Comparison of ENCODE assay signal across 15 cellular contexts in genomic region chr4:340011-340410, GRCh38. TPM values are rescaled to one million over a fixed set of nuclear protein-coding genes. Genes with fewer than 3 reads are reported as not detected.
A peak's percentile ranks its signal among the peaks of the same experiment; 100 is the strongest.
DNase-seq lines count a peak whose midpoint lies in the region; TF ChIP-seq lines count a peak whose summit lies in the region.
"Had no signal": no experiment of that assay in that cellular context is flagged by ENCODE, and none has a peak within 500 bp of the region (broad histone marks: within the 10 kb centered on the region; RNA-seq: fewer than 3 reads in every experiment).

No MANE protein-coding gene starts in this region.

- no peak overlapping the region for H3K27ac Mint-ChIP-seq in Calu3 (ENCODE audit: unreplicated experiment)
- H3K27ac Mint-ChIP-seq in activated naive CD8-positive, alpha-beta T cell: no peak overlapping the region

- POLR2A ChIA-PET in A673 (lab: Charles Lee; ENCODE audit: low non-redundant PET): no interaction called here

- peaks cover 50% of the 10 kb centered on the region for H3K36me3 ChIP-seq in A673 (ENCODE audit: insufficient read depth, low read length, poor library complexity, severe bottlenecking)
- H3K36me3 ChIP-seq in colonic mucosa: no peaks in the 10 kb centered on the region

- peaks cover 37% of the 10 kb centered on the region for H3K36me3 Mint-ChIP-seq in Calu3 (ENCODE audit: insufficient read depth, unreplicated experiment)
- H3K36me3 Mint-ChIP-seq in activated naive CD8-positive, alpha-beta T cell: peaks cover 42% of the 10 kb centered on the region

- H3K9me3 Mint-ChIP-seq in Calu3 (ENCODE audit: low read depth, unreplicated experiment): peaks cover 6% of the 10 kb centered on the region
- H3K9me3 Mint-ChIP-seq in activated naive CD8-positive, alpha-beta T cell (ENCODE audit: low read depth): peaks cover 20% of the 10 kb centered on the region

- peak overlapping the region; percentile 21 for H3K4me3 Mint-ChIP-seq in Calu3 (ENCODE audit: low read depth, unreplicated experiment)
- peak overlapping the region; percentile 100 for H3K4me3 Mint-ChIP-seq in activated naive CD8-positive, alpha-beta T cell

- CTCF ChIA-PET in A673 (lab: Charles Lee): no interaction called here
- CTCF ChIA-PET in Calu3 (lab: Charles Lee): no interaction called here

- no peak overlapping the region for H3K27ac ChIP-seq in A673 (ENCODE audit: low read depth, low read length, poor library complexity, severe bottlenecking)
- no peak overlapping the region for H3K27ac ChIP-seq in colonic mucosa
- H3K27ac ChIP-seq: parathyroid adenoma, SK-N-MC had no signal

- BruUV-seq in A673 (replicated peaks; lab: Mats Ljungman, UMichigan): no TSS peak
- BruUV-seq in Calu3 (replicated peaks; lab: Mats Ljungman, UMichigan): no TSS peak

- H3K27me3 Mint-ChIP-seq in Calu3 (ENCODE audit: unreplicated experiment): no peaks in the 10 kb centered on the region
- H3K27me3 Mint-ChIP-seq in activated naive CD8-positive, alpha-beta T cell: no peaks in the 10 kb centered on the region
- H3K27me3 Mint-ChIP-seq: activated CD4-positive, alpha-beta memory T cell treated with anti-CD3 and anti-CD28 coated beads for 36 hours had no signal

- no peak for TF ChIP-seq CTCF in A673 (conservative IDR thresholded peaks at IDR 0.05; ENCODE audit: low read depth, low read length)
- no peak for TF ChIP-seq CTCF in Calu3 (IDR thresholded peaks at IDR 0.05; ENCODE audit: unreplicated experiment)
- no peak for TF ChIP-seq CTCF in colonic mucosa (IDR thresholded peaks at IDR 0.05)

- no peak overlapping the region for H3K4me3 ChIP-seq in A673 (ENCODE audit: low read depth, low read length, poor library complexity, severe bottlenecking)
- no peak overlapping the region for H3K4me3 ChIP-seq in colonic mucosa
- H3K4me3 ChIP-seq: SK-N-MC had no signal

- intact Hi-C loops in A673 (cut with micrococcal nuclease; ENCODE audit: unreplicated experiment): no loop called here
- intact Hi-C loops in Calu3 (cut with micrococcal nuclease; ENCODE audit: unreplicated experiment): no loop called here
- intact Hi-C loops in colonic mucosa (cut with DNase I): no loop called here

- peaks cover 5% of the 10 kb centered on the region for H3K4me1 ChIP-seq in A673 (ENCODE audit: insufficient read depth, low read length, poor library complexity, severe bottlenecking)
- no peaks in the 10 kb centered on the region for H3K4me1 ChIP-seq in colonic mucosa
- H3K4me1 ChIP-seq: parathyroid adenoma had no signal

- DNase-seq in A673 (ENCODE audit: low spot score): peak; percentile 7
- DNase-seq in Calu3: no peak
- peak; percentile 13 for DNase-seq in iPS-NIHi7 (ENCODE audit: extremely low spot score)
- no peak for DNase-seq in GF-D8 (lab: John Stamatoyannopoulos, UW)
- DNase-seq in AG08395 (ENCODE audit: low spot score): no peak
- no peak for DNase-seq in NCI-H526 (lab: John Stamatoyannopoulos, UW)
- no peak for DNase-seq in colonic mucosa
- DNase-seq: activated CD4-positive, alpha-beta memory T cell treated with anti-CD3 and anti-CD28 coated beads for 36 hours; kidney glomerular epithelial cell; NCI-H1092; NCI-H748 treated with DMSO at 0.1 percent for 48 hours; stimulated activated CD4-positive, alpha-beta T cell treated with anti-CD3 and anti-CD28 coated beads, Interleukin-2, amount 100 ng/mL, for 48 hours had no signal

- H3K9me3 ChIP-seq in A673 (ENCODE audit: low read depth, low read length, poor library complexity, severe bottlenecking) (peaks cover 29% of the 10 kb centered on the region), colonic mucosa (peaks cover 7% of the 10 kb centered on the region)

- H3K27me3 ChIP-seq in A673 (replicated peaks; ENCODE audit: insufficient read depth, low read depth, low read length, poor library complexity): no peaks in the 10 kb centered on the region
- H3K27me3 ChIP-seq in colonic mucosa: no peaks in the 10 kb centered on the region

- peaks cover 15% of the 10 kb centered on the region for H3K4me1 Mint-ChIP-seq in Calu3 (ENCODE audit: low read depth, unreplicated experiment)
- H3K4me1 Mint-ChIP-seq in activated naive CD8-positive, alpha-beta T cell (ENCODE audit: low read depth): peaks cover 30% of the 10 kb centered on the region

- no peak overlapping the region for H3K9ac ChIP-seq in colonic mucosa (ENCODE audit: low read depth in 2 of 2, low read length in 2 of 2)
- H3K9ac ChIP-seq: parathyroid adenoma had no signal

RNA-seq across cellular contexts. Expression of gene ZNF141, which starts 2.4 kb away (rescaled TPM):
- 26.9 and 27.7 TPM in 2 replicates for total RNA-seq in A673 (2021)
- 18.0 and 18.1 TPM in 2 replicates for total RNA-seq in Calu3 (2022)
- 10 to 100 TPM; 16.7 to 17.4 TPM for total RNA-seq in colonic mucosa

RNA-seq across cellular contexts. Expression of gene ZNF732, which starts 34.7 kb away (rescaled TPM):
- total RNA-seq in A673 (2021) (not detected in 2 replicates), Calu3 (2022) (not detected in 2 replicates), colonic mucosa (1 to 10 TPM in 1 of 2 donors, not detected in 1; 1.4 TPM)
- total RNA-seq: activated CD4-positive, alpha-beta memory T cell treated with anti-CD3 and anti-CD28 coated beads for 36 hours had no signal

Comparison
In these comparisons a context has a peak if more than half of its experiments do, and no peak if none do; other contexts are left out.
1. DNase-seq: peak in A673 (single experiment) and iPS-NIHi7 (single experiment); none in Calu3 (single experiment), GF-D8 (single experiment), AG08395 (single experiment), NCI-H526 (0 of 2) and colonic mucosa (single experiment).